In genomic region chr9:5832543-5833529, GRCh38 we compare ENCODE assay signal across 8 cellular contexts. TPM values are rescaled to one million over a fixed set of nuclear protein-coding genes. Genes with fewer than 3 reads are reported as not detected.
DNase-seq lines count a peak whose midpoint lies in the region; ATAC-seq and TF ChIP-seq lines count a peak whose summit lies in the region.

TSS of gene ERMP1 (minus strand) at chr9:5833117. CDS start at chr9:5833027, 90 bp downstream.

- H3K27me3 ChIP-seq in adrenal gland (no peaks in the 10 kb centered on the region), prostate gland (replicated peaks; ENCODE audit: insufficient read depth) (no peaks in the 10 kb centered on the region)

- H3K9me3 Mint-ChIP-seq in T-cell = no peaks in the 10 kb centered on the region

- TF ChIP-seq POLR2A in adrenal gland (IDR thresholded peaks at IDR 0.05) = peak; percentile 30 to 86
- peak; percentile 50 for TF ChIP-seq POLR2A in prostate gland (IDR thresholded peaks at IDR 0.05)

- in situ Hi-C loops in GM13976 (cut with MboI; ENCODE audit: low sequenced_read_pairs, unreplicated experiment) = no loop called here

- DNase-seq in GM13976 (ENCODE audit: low spot score) (peak; percentile 91), NCI-H1417 treated with DMSO at 0.1 percent for 48 hours (lab: John Stamatoyannopoulos, UW) (peak; percentile 46), T-cell (peak; percentile 78 to 93 (median 87)), adrenal gland (peak; percentile 88 to 94 (median 90)), left cardiac atrium (peak; percentile 92), prostate gland (ENCODE audit: low spot score) (peak; percentile 79), ureter (ENCODE audit: low spot score) (peak; percentile 92)

- peak within 1 kb of the TSS in 4 of 5 donors; percentile 52 to 90 (median 84) for H3K27ac ChIP-seq in adrenal gland
- peak within 1 kb of the TSS; percentile 81 to 85 for H3K27ac ChIP-seq in prostate gland

- peak within 1 kb of the TSS; percentile 71 to 88 (median 86) for H3K4me3 ChIP-seq in adrenal gland
- peak within 1 kb of the TSS; percentile 75 to 89 for H3K4me3 ChIP-seq in prostate gland

- H3K4me3 Mint-ChIP-seq in T-cell = peak within 1 kb of the TSS; percentile 84 to 93 (median 91)

- H3K27ac Mint-ChIP-seq in T-cell = peak within 1 kb of the TSS; percentile 96

- intact Hi-C loops in adrenal gland (cut with DNase I) (no loop called here), left cardiac atrium (cut with DNase I) (no loop called here), prostate gland (cut with DNase I) (no loop called here)

- WGBS in adrenal gland, 4 donors = 0 to 2% (median 1%) methylated on average over 11 to 95 of the region's 95 CpGs
- WGBS in prostate gland = under 1% methylated on average over 65 of the region's 95 CpGs

- TF ChIP-seq CTCF in GM13976 (IDR thresholded peaks at IDR 0.05; ENCODE audit: borderline replicate concordance, control extremely low read depth, extremely low read depth, insufficient read depth, missing control alignments) (peak; percentile 95), adrenal gland (IDR thresholded peaks at IDR 0.05) (peak; percentile 76 to 95 (median 84)), prostate gland (IDR thresholded peaks at IDR 0.05) (peak; percentile 70 to 93 (median 86))

- H3K36me3 Mint-ChIP-seq in T-cell = peaks cover 5% of the 10 kb centered on the region

- CTCF ChIA-PET in T-cell (lab: Charles Lee) = interaction anchor here (0.6 to 4.8 kb wide), 20 partner anchors 9 to 382 kb away, joined by 3 to 30 read pairs (median 4); partner anchors contain the start of genes CD274 (in 1 of the 2) and RIC1 (in 1 of the 2)

- H3K4me1 ChIP-seq in adrenal gland (replicated peaks in 1 of 2) (peaks cover 8 to 39% of the 10 kb centered on the region in 2 donors), prostate gland (replicated peaks) (no peaks in the 10 kb centered on the region)

- H3K27me3 Mint-ChIP-seq in T-cell = no peaks in the 10 kb centered on the region

- H3K4me1 Mint-ChIP-seq in T-cell = peaks cover 47 to 60% (median 50%) of the 10 kb centered on the region in 3 donors

- H3K9me3 ChIP-seq in adrenal gland (replicated peaks in 1 of 3) = no peaks in the 10 kb centered on the region
- H3K9me3 ChIP-seq in prostate gland = no peaks in the 10 kb centered on the region

- POLR2A ChIA-PET in T-cell (lab: Charles Lee) = interaction anchor here (0.6 to 0.9 kb wide), 3 partner anchors 9 to 580 kb away, joined by 3 to 7 read pairs (median 3); partner anchors contain the start of gene UHRF2 (in 1 of the 2)

- H3K36me3 ChIP-seq in adrenal gland (replicated peaks in 1 of 2) (no peaks in the 10 kb centered on the region), prostate gland (no peaks in the 10 kb centered on the region)

- ATAC-seq in HG02840 (IDR thresholded peaks at IDR 0.05; ENCODE audit: low FRiP score, unreplicated experiment) (peak; percentile 69), T-cell (replicated peaks in 1 of 4) (peak; percentile 89 to 93 (median 90)), left cardiac atrium (peak; percentile 96)

RNA-seq across cellular contexts. Expression of gene ERMP1, which starts in this region (rescaled TPM):
- total RNA-seq in T-cell (10 to 100 TPM; 12.1 to 23.5 (median 17.7) TPM), adrenal gland (100 to 1,000 TPM in 1 of 8 donors, 10 to 100 TPM in 7; 26.9 to 120 (median 38.6) TPM), left cardiac atrium (10 to 100 TPM; 17.8 to 21.3 TPM), prostate gland (10 to 100 TPM; 21.7 to 24.7 TPM), ureter (106 TPM)
- polyA plus RNA-seq in adrenal gland = 10 to 100 TPM in 1 of 3 donors, 1 to 10 TPM in 2; 6.0 to 73.1 (median 6.4) TPM

Comparison
In these comparisons a context has a peak if more than half of its experiments do, and no peak if none do; other contexts are left out.
1. Peak in every context shown above with its lines: DNase-seq, ATAC-seq, H3K4me3 ChIP-seq and H3K27ac ChIP-seq.